In the genomic region with DNA sequence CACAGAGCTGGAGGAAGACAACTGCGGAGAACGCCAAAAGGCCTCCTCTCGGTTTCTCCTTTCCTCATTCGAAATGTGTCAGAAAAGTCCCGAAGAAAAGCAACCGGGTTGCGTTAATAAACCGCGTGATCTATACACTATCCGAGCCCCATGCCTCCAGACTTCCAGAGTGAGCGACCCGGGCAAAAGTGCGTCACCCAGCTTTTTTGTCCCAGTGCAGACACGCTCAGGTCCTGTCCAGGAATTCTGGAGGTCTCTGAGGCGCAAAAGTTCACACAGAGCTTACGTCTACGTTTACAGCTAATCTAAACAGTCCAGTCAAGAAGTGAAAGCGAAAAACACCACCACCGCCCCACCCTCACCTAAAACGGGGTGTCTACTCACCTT, we compare ENCODE assay signal across 8 cellular contexts. TPM values are rescaled to one million over a fixed set of nuclear protein-coding genes. Genes with fewer than 3 reads are reported as not detected.
A peak's percentile ranks its signal among the peaks of the same experiment; 100 is the strongest.
DNase-seq lines count a peak whose midpoint lies in the region; ATAC-seq and TF ChIP-seq lines count a peak whose summit lies in the region.

No MANE protein-coding gene starts in this region.

- H3K9me3 ChIP-seq in HUES48 (ENCODE audit: control insufficient read depth, insufficient read depth, low read length) (no peaks in the 10 kb centered on the region), left ventricle myocardium inferior (replicated peaks) (no peaks in the 10 kb centered on the region)

- no peak for TF ChIP-seq CTCF in left ventricle myocardium inferior (IDR thresholded peaks at IDR 0.05; ENCODE audit: borderline replicate concordance)

- intact Hi-C loops in left ventricle myocardium inferior (cut with micrococcal nuclease) = loop anchor here (10.0 kb wide), 1 partner anchor 113 kb away; a partner anchor contains a TSS
- intact Hi-C loops in sciatic nerve (cut with DNase I) = no loop called here

- peak overlapping the region; percentile 79 for H3K4me3 ChIP-seq in HUES48 (ENCODE audit: low read depth, low read length)
- H3K4me3 ChIP-seq in left ventricle myocardium inferior = peak overlapping the region; percentile 80

- H3K27me3 ChIP-seq in HUES48 (ENCODE audit: control insufficient read depth, insufficient read depth, low read length) = no peaks in the 10 kb centered on the region
- no peaks in the 10 kb centered on the region for H3K27me3 ChIP-seq in left ventricle myocardium inferior (ENCODE audit: low read depth)

- H3K4me1 ChIP-seq in HUES48 (ENCODE audit: control insufficient read depth, insufficient read depth, low read length) (no peaks in the 10 kb centered on the region), left ventricle myocardium inferior (peaks cover 59% of the 10 kb centered on the region)

- peaks cover 42% of the 10 kb centered on the region for H3K36me3 Mint-ChIP-seq in activated naive CD8-positive, alpha-beta T cell treated with anti-CD3 and anti-CD28 coated beads for 36 hours

- peaks cover 27% of the 10 kb centered on the region for H3K36me3 ChIP-seq in HUES48 (ENCODE audit: control insufficient read depth, insufficient read depth, low read length)
- peaks cover 25% of the 10 kb centered on the region for H3K36me3 ChIP-seq in left ventricle myocardium inferior

- peaks cover 7% of the 10 kb centered on the region for H3K27me3 Mint-ChIP-seq in activated naive CD8-positive, alpha-beta T cell treated with anti-CD3 and anti-CD28 coated beads for 36 hours

- DNase-seq in DMS53 treated with DMSO at 0.1 percent for 48 hours (lab: John Stamatoyannopoulos, UW; ENCODE audit: unreplicated experiment) = peak; percentile 10
- no peak for DNase-seq in DMS53 (lab: John Stamatoyannopoulos, UW)
- no peak for DNase-seq in activated naive CD8-positive, alpha-beta T cell treated with anti-CD3 and anti-CD28 coated beads for 36 hours
- peak; percentile 18 for DNase-seq in left ventricle myocardium inferior
- peak; percentile 67 for DNase-seq in sciatic nerve (ENCODE audit: low spot score)
- DNase-seq in NCI-H1048 (lab: John Stamatoyannopoulos, UW) = no peak

- ATAC-seq in GM21576 (IDR thresholded peaks at IDR 0.05; ENCODE audit: unreplicated experiment) (peak; percentile 72), sciatic nerve (peak; percentile 63)

- no peaks in the 10 kb centered on the region for H3K9me3 Mint-ChIP-seq in activated naive CD8-positive, alpha-beta T cell treated with anti-CD3 and anti-CD28 coated beads for 36 hours

- H3K27ac ChIP-seq in HUES48 (ENCODE audit: low read depth, low read length) = peak overlapping the region; percentile 96
- H3K27ac ChIP-seq in left ventricle myocardium inferior (replicated peaks) = peak overlapping the region; percentile 95

- peak overlapping the region; percentile 72 for H3K9ac ChIP-seq in HUES48 (ENCODE audit: low read depth, low read length)

- peak overlapping the region; percentile 100 for H3K27ac Mint-ChIP-seq in activated naive CD8-positive, alpha-beta T cell treated with anti-CD3 and anti-CD28 coated beads for 36 hours

- peaks cover 41% of the 10 kb centered on the region for H3K4me1 Mint-ChIP-seq in activated naive CD8-positive, alpha-beta T cell treated with anti-CD3 and anti-CD28 coated beads for 36 hours

- peak overlapping the region; percentile 97 for H3K4me3 Mint-ChIP-seq in activated naive CD8-positive, alpha-beta T cell treated with anti-CD3 and anti-CD28 coated beads for 36 hours

RNA-seq across cellular contexts. Expression of a gene that starts 0.4 kb away (rescaled TPM):
- 10 to 100 TPM; 66.7 to 68.8 TPM for total RNA-seq in activated naive CD8-positive, alpha-beta T cell treated with anti-CD3 and anti-CD28 coated beads for 36 hours
- total RNA-seq in left ventricle myocardium inferior (131 TPM), sciatic nerve (260 TPM)

RNA-seq across cellular contexts. Expression of a gene that starts 48.0 kb away (rescaled TPM):
- 10 to 100 TPM; 45.8 to 47.5 TPM for total RNA-seq in activated naive CD8-positive, alpha-beta T cell treated with anti-CD3 and anti-CD28 coated beads for 36 hours
- 20.4 TPM for total RNA-seq in left ventricle myocardium inferior
- 80.1 TPM for total RNA-seq in sciatic nerve

Comparison
In these comparisons a context has a peak if more than half of its experiments do, and no peak if none do; other contexts are left out.
1. DNase-seq: peak in DMS53 treated with DMSO at 0.1 percent for 48 hours (single experiment), left ventricle myocardium inferior (single experiment) and sciatic nerve (single experiment); none in DMS53 (single experiment), activated naive CD8-positive, alpha-beta T cell treated with anti-CD3 and anti-CD28 coated beads for 36 hours (single experiment) and NCI-H1048 (single experiment).